ENCODE assay signal across 10 cellular contexts in the genomic region with DNA sequence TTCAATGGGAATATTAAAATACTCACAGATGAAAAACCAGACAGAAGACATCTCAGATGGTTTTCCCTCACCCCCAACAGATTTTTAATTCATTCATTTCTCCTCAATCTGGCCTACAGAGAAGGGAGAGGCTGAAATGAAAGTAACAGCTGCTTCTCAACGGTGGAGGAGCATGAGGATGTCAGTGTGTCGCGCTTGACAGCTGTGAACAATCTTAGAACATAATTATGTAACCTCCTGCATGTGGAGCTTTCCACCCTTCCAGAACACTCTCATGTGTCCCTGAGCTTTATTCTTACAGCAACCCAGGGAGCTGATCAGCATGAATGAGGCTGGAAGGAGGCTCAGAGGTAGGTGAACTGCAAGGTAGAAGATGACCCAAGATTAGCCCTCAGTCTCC. TPM values are rescaled to one million over a fixed set of nuclear protein-coding genes. Genes with fewer than 3 reads are reported as not detected.
DNase-seq lines count a peak whose midpoint lies in the region; ATAC-seq and TF ChIP-seq lines count a peak whose summit lies in the region.
"Had no signal": no experiment of that assay in that cellular context is flagged by ENCODE, and none has a peak within 500 bp of the region (broad histone marks: within the 10 kb centered on the region; RNA-seq: fewer than 3 reads in every experiment).

No MANE protein-coding gene starts in this region.

- H3K9me3 ChIP-seq in lower lobe of right lung (no peaks in the 10 kb centered on the region), PC-3 (ENCODE audit: low read length) (no peaks in the 10 kb centered on the region)
- no peaks in the 10 kb centered on the region for H3K9me3 ChIP-seq in CD4-positive, alpha-beta T cell (ENCODE audit: control insufficient read depth, low read length)

- H3K36me3 ChIP-seq in lower lobe of right lung: no peaks in the 10 kb centered on the region
- 0 out of 2 replicates have a peak, but pooled peaks cover 7% of the 10 kb centered on the region for H3K36me3 ChIP-seq in PC-3 (ENCODE audit: low read depth, low read length)

- BruUV-seq in PC-3 (replicated peaks; lab: Mats Ljungman, UMichigan): no TSS peak

- H3K9me2 ChIP-seq in PC-3 (replicated peaks; ENCODE audit: low read length): no peaks in the 10 kb centered on the region

- CTCF ChIA-PET in HEK293T (lab: Yijun Ruan, JAX) (no interaction called here), PC-3 (lab: Charles Lee) (no interaction called here)
- CTCF ChIA-PET in CD4-positive, alpha-beta T cell (lab: Charles Lee): no interaction called here

- H3F3A ChIP-seq in PC-3 (ENCODE audit: low read length, unreplicated experiment): no peaks in the 10 kb centered on the region

- no peak overlapping the region for H3K4me2 ChIP-seq in PC-3 (ENCODE audit: low read length)

- peaks cover 98% of the 10 kb centered on the region for H3K79me2 ChIP-seq in PC-3 (ENCODE audit: low read length)

- TF ChIP-seq CTCF in lower lobe of right lung (IDR thresholded peaks at IDR 0.05): no peak
- TF ChIP-seq CTCF in CD4-positive, alpha-beta T cell (IDR thresholded peaks at IDR 0.05): no peak
- TF ChIP-seq CTCF in PC-3 (conservative IDR thresholded peaks at IDR 0.05; ENCODE audit: low read depth, low read length): no peak

- no peaks in the 10 kb centered on the region for H3K27me3 Mint-ChIP-seq in CD4-positive, alpha-beta T cell

- peaks cover 10% of the 10 kb centered on the region; the same call in 1 of the 2 replicates for H4K20me1 ChIP-seq in PC-3 (ENCODE audit: low read length)

- H3K4me3 Mint-ChIP-seq in CD4-positive, alpha-beta T cell: no peak overlapping the region

- H3K27ac ChIP-seq in lower lobe of right lung: no peak overlapping the region
- no peak overlapping the region for H3K27ac ChIP-seq in CD4-positive, alpha-beta T cell (ENCODE audit: low read depth, low read length)
- H3K27ac ChIP-seq in PC-3 (ENCODE audit: low read length): no peak overlapping the region

- H3K4me1 Mint-ChIP-seq in CD4-positive, alpha-beta T cell (ENCODE audit: low read depth): no peaks in the 10 kb centered on the region

- no peak overlapping the region for H2AFZ ChIP-seq in PC-3 (ENCODE audit: low read length)

- intact Hi-C loops in lower lobe of right lung (cut with DNase I) (no loop called here), PC-3 (cut with micrococcal nuclease) (no loop called here)
- intact Hi-C loops in CD4-positive, alpha-beta T cell (cut with DNase I, micrococcal nuclease): no loop called here

- H3K4me1 ChIP-seq in lower lobe of right lung (peaks cover 20% of the 10 kb centered on the region), PC-3 (ENCODE audit: insufficient read depth, low read length) (peaks cover 12% of the 10 kb centered on the region)

- H3K36me3 Mint-ChIP-seq in CD4-positive, alpha-beta T cell (ENCODE audit: low read depth): no peaks in the 10 kb centered on the region

- POLR2A ChIA-PET in HEK293T (lab: Yijun Ruan, JAX): no interaction called here
- POLR2A ChIA-PET in CD4-positive, alpha-beta T cell (lab: Charles Lee): no interaction called here
- POLR2A ChIA-PET in PC-3 (lab: Charles Lee; ENCODE audit: unreplicated experiment): no interaction called here

- DNase-seq in lower lobe of right lung: no peak
- DNase-seq in hippocampal formation (lab: John Stamatoyannopoulos, UW): no peak
- DNase-seq in HEK293T (ENCODE audit: extremely low spot score): no peak
- DNase-seq in CD4-positive, alpha-beta T cell: no peak
- DNase-seq in PC-3: no peak
- DNase-seq: activated CD4-positive, CD25-positive, alpha-beta regulatory T cell; DND-41 had no signal

- no peak overlapping the region for H3K4me3 ChIP-seq in lower lobe of right lung
- H3K4me3 ChIP-seq in PC-3 (ENCODE audit: low read length): no peak overlapping the region

- H3K27ac Mint-ChIP-seq in CD4-positive, alpha-beta T cell: no peak overlapping the region

- peak; percentile 84 for ATAC-seq in GM18517 (IDR thresholded peaks at IDR 0.05; ENCODE audit: unreplicated experiment)
- ATAC-seq in GM21576 (IDR thresholded peaks at IDR 0.05; ENCODE audit: unreplicated experiment): peak; percentile 70
- ATAC-seq in HG03565 (IDR thresholded peaks at IDR 0.05; ENCODE audit: unreplicated experiment): peak; percentile 63
- ATAC-seq in lower lobe of right lung: peak; percentile 40 to 50
- no peak for ATAC-seq in CD4-positive, alpha-beta T cell (ENCODE audit: poor library complexity)
- ATAC-seq in PC-3: no peak

- no peaks in the 10 kb centered on the region for H3K9me3 Mint-ChIP-seq in CD4-positive, alpha-beta T cell

- no peaks in the 10 kb centered on the region for H3K27me3 ChIP-seq in lower lobe of right lung (ENCODE audit: low read depth)
- no peaks in the 10 kb centered on the region for H3K27me3 ChIP-seq in CD4-positive, alpha-beta T cell (ENCODE audit: control insufficient read depth, insufficient read depth, low read length)
- H3K27me3 ChIP-seq in PC-3 (ENCODE audit: low read length): no peaks in the 10 kb centered on the region

- no peak overlapping the region for H3K9ac ChIP-seq in PC-3 (ENCODE audit: low read length)

TF ChIP-seq in HEK293T, 16 proteins besides CTCF, POLR2A, EP300 and RAD21:
- TF ChIP-seq LEF1 (IDR thresholded peaks at IDR 0.05; ENCODE audit: borderline replicate concordance): no peak
- TF ChIP-seq CTBP1 (IDR thresholded peaks at IDR 0.05; ENCODE audit: borderline replicate concordance): no peak
- TF ChIP-seq L3MBTL2 (conservative IDR thresholded peaks at IDR 0.05): no peak
- no peak for TF ChIP-seq SUZ12 (IDR thresholded peaks at IDR 0.05)
- no peak for TF ChIP-seq HDGF (IDR thresholded peaks at IDR 0.05; ENCODE audit: borderline replicate concordance)
- TF ChIP-seq FOXM1 (IDR thresholded peaks at IDR 0.05; ENCODE audit: borderline replicate concordance): no peak
- no peak for TF ChIP-seq ZNF384 (IDR thresholded peaks at IDR 0.05)
- no peak for TF ChIP-seq FOXK2 (IDR thresholded peaks at IDR 0.05)
- TF ChIP-seq FOXA1 (IDR thresholded peaks at IDR 0.05): no peak
- no peak for TF ChIP-seq ARNT (IDR thresholded peaks at IDR 0.05)
- no peak for TF ChIP-seq BHLHE40 (IDR thresholded peaks at IDR 0.05; ENCODE audit: borderline replicate concordance)
- no peak for TF ChIP-seq NFRKB (IDR thresholded peaks at IDR 0.05)
- TF ChIP-seq, protein P1, sequence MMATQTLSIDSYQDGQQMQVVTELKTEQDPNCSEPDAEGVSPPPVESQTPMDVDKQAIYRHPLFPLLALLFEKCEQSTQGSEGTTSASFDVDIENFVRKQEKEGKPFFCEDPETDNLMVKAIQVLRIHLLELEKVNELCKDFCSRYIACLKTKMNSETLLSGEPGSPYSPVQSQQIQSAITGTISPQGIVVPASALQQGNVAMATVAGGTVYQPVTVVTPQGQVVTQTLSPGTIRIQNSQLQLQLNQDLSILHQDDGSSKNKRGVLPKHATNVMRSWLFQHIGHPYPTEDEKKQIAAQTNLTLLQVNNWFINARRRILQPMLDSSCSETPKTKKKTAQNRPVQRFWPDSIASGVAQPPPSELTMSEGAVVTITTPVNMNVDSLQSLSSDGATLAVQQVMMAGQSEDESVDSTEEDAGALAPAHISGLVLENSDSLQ (IDR thresholded peaks at IDR 0.05): no peak
- no peak for TF ChIP-seq SP1 (IDR thresholded peaks at IDR 0.05)

RNA-seq across cellular contexts. Expression of a gene that starts 52.7 kb away (rescaled TPM):
- total RNA-seq in lower lobe of right lung (5.0 TPM), PC-3 (2014; rRNA removed) (22.5 and 26.0 TPM in 2 replicates)
- under 1 TPM; 0.77 to 0.78 TPM for total RNA-seq in CD4-positive, alpha-beta T cell

Comparison
In these comparisons a context has a peak if more than half of its experiments do, and no peak if none do; other contexts are left out.
1. ATAC-seq: peak in GM18517 (single experiment), GM21576 (single experiment), HG03565 (single experiment) and lower lobe of right lung (2 of 2); none in CD4-positive, alpha-beta T cell (single experiment) and PC-3 (single experiment).